ENCODE assay signal across 1 cellular context in the genomic region with DNA sequence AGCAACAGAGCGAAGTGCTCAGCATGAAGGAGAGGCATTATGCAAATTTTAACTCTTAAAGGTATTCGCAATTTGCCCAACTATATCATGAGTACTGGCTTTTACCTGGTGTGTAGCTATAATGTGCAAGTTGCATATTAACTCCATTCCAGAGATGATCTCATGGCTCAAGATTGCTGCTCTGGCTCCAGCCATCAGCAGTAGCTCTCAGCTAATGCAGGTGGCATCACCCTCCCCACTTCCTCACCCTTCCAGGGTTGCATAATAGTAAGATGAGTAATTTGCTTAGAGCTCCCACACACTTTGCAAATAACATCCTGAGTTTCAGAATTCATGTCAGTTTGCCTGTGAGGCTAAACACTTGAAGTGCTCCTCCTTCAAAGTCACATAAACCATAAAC.
TF ChIP-seq lines count a peak whose summit lies in the region.

No MANE protein-coding gene starts in this region.

TF ChIP-seq in H1, 55 proteins besides CTCF, POLR2A, EP300 and RAD21:
- TF ChIP-seq KDM1A (IDR thresholded peaks at IDR 0.05; ENCODE audit: borderline replicate concordance, low read length) = peak; percentile 38; the same call in 1 of the 2 replicates
- TF ChIP-seq, protein P1, sequence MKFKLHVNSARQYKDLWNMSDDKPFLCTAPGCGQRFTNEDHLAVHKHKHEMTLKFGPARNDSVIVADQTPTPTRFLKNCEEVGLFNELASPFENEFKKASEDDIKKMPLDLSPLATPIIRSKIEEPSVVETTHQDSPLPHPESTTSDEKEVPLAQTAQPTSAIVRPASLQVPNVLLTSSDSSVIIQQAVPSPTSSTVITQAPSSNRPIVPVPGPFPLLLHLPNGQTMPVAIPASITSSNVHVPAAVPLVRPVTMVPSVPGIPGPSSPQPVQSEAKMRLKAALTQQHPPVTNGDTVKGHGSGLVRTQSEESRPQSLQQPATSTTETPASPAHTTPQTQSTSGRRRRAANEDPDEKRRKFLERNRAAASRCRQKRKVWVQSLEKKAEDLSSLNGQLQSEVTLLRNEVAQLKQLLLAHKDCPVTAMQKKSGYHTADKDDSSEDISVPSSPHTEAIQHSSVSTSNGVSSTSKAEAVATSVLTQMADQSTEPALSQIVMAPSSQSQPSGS (IDR thresholded peaks at IDR 0.05; ENCODE audit: low read length) = no peak
TF ChIP-seq in H1: peak in this region for 1.
